1 cellular context compared by ENCODE assay signal in the genomic region with DNA sequence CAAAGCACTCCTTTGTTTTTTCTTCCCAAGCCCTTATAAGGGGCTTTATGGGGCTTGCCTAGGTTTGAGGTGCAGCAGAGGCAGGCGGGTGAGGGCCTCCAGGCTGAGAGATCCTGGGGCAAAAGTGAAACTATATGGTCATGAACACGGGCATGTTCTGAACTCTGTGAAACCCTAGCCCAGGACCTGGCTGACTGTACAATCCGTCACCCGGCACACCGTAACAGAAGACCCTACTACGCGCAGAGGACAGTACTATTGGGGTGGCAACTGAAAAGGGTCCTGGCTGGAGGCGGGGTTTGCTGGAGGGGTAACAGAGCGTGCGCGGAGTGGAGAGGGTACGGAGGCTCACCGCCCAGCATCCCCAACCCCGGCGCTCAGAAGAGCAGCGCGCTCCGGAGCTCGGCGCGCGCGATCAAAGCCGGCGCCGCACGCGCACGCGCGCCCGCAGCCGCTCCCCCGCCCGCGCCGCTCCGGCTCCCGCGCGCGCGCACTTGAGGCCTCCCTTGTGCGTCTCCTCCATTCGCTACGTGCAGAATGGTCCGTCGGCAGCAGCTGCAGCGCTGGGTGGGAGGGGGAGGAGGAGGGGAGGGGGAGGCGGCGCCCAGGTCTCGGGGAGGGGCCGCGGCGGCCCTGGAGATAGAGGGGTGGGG.
A peak's percentile ranks its signal among the peaks of the same experiment; 100 is the strongest.
TF ChIP-seq lines count a peak whose summit lies in the region.

No MANE protein-coding gene starts in this region.

TF ChIP-seq in K562, 482 proteins besides CTCF, POLR2A, EP300 and RAD21 (continued from another document and continues in another):
- TF ChIP-seq, protein P1, sequence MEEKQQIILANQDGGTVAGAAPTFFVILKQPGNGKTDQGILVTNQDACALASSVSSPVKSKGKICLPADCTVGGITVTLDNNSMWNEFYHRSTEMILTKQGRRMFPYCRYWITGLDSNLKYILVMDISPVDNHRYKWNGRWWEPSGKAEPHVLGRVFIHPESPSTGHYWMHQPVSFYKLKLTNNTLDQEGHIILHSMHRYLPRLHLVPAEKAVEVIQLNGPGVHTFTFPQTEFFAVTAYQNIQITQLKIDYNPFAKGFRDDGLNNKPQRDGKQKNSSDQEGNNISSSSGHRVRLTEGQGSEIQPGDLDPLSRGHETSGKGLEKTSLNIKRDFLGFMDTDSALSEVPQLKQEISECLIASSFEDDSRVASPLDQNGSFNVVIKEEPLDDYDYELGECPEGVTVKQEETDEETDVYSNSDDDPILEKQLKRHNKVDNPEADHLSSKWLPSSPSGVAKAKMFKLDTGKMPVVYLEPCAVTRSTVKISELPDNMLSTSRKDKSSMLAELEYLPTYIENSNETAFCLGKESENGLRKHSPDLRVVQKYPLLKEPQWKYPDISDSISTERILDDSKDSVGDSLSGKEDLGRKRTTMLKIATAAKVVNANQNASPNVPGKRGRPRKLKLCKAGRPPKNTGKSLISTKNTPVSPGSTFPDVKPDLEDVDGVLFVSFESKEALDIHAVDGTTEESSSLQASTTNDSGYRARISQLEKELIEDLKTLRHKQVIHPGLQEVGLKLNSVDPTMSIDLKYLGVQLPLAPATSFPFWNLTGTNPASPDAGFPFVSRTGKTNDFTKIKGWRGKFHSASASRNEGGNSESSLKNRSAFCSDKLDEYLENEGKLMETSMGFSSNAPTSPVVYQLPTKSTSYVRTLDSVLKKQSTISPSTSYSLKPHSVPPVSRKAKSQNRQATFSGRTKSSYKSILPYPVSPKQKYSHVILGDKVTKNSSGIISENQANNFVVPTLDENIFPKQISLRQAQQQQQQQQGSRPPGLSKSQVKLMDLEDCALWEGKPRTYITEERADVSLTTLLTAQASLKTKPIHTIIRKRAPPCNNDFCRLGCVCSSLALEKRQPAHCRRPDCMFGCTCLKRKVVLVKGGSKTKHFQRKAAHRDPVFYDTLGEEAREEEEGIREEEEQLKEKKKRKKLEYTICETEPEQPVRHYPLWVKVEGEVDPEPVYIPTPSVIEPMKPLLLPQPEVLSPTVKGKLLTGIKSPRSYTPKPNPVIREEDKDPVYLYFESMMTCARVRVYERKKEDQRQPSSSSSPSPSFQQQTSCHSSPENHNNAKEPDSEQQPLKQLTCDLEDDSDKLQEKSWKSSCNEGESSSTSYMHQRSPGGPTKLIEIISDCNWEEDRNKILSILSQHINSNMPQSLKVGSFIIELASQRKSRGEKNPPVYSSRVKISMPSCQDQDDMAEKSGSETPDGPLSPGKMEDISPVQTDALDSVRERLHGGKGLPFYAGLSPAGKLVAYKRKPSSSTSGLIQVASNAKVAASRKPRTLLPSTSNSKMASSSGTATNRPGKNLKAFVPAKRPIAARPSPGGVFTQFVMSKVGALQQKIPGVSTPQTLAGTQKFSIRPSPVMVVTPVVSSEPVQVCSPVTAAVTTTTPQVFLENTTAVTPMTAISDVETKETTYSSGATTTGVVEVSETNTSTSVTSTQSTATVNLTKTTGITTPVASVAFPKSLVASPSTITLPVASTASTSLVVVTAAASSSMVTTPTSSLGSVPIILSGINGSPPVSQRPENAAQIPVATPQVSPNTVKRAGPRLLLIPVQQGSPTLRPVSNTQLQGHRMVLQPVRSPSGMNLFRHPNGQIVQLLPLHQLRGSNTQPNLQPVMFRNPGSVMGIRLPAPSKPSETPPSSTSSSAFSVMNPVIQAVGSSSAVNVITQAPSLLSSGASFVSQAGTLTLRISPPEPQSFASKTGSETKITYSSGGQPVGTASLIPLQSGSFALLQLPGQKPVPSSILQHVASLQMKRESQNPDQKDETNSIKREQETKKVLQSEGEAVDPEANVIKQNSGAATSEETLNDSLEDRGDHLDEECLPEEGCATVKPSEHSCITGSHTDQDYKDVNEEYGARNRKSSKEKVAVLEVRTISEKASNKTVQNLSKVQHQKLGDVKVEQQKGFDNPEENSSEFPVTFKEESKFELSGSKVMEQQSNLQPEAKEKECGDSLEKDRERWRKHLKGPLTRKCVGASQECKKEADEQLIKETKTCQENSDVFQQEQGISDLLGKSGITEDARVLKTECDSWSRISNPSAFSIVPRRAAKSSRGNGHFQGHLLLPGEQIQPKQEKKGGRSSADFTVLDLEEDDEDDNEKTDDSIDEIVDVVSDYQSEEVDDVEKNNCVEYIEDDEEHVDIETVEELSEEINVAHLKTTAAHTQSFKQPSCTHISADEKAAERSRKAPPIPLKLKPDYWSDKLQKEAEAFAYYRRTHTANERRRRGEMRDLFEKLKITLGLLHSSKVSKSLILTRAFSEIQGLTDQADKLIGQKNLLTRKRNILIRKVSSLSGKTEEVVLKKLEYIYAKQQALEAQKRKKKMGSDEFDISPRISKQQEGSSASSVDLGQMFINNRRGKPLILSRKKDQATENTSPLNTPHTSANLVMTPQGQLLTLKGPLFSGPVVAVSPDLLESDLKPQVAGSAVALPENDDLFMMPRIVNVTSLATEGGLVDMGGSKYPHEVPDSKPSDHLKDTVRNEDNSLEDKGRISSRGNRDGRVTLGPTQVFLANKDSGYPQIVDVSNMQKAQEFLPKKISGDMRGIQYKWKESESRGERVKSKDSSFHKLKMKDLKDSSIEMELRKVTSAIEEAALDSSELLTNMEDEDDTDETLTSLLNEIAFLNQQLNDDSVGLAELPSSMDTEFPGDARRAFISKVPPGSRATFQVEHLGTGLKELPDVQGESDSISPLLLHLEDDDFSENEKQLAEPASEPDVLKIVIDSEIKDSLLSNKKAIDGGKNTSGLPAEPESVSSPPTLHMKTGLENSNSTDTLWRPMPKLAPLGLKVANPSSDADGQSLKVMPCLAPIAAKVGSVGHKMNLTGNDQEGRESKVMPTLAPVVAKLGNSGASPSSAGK (IDR thresholded peaks at IDR 0.05) = 0 out of 2 replicates have a peak, but pooled peaks have one; percentile 7
- TF ChIP-seq ILF3 (IDR thresholded peaks at IDR 0.05; ENCODE audit: borderline replicate concordance) = no peak
- TF ChIP-seq, protein P2, sequence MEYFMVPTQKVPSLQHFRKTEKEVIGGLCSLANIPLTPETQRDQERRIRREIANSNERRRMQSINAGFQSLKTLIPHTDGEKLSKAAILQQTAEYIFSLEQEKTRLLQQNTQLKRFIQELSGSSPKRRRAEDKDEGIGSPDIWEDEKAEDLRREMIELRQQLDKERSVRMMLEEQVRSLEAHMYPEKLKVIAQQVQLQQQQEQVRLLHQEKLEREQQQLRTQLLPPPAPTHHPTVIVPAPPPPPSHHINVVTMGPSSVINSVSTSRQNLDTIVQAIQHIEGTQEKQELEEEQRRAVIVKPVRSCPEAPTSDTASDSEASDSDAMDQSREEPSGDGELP (CRISPR knock-in tag; IDR thresholded peaks at IDR 0.05; ENCODE audit: borderline replicate concordance) = no peak; the same call in 1 of the 2 replicates
- TF ChIP-seq RHOXF2B (CRISPR knock-in tag; conservative IDR thresholded peaks at IDR 0.05) = peak; percentile 72; the same call in 1 of the 2 replicates
- TF ChIP-seq ZNF324 (CRISPR knock-in tag; IDR thresholded peaks at IDR 0.05) = no peak
- TF ChIP-seq FOXK1 (CRISPR knock-in tag; IDR thresholded peaks at IDR 0.05; ENCODE audit: borderline replicate concordance) = no peak
- TF ChIP-seq ZNF3 (CRISPR knock-in tag; IDR thresholded peaks at IDR 0.05) = no peak
- TF ChIP-seq ZBTB8A (IDR thresholded peaks at IDR 0.05; ENCODE audit: partially characterized antibody) = no peak
- TF ChIP-seq ZNF589 (CRISPR knock-in tag; IDR thresholded peaks at IDR 0.05; ENCODE audit: low read depth) = no peak
- no peak for TF ChIP-seq ZNF146 (CRISPR knock-in tag; IDR thresholded peaks at IDR 0.05; ENCODE audit: unreplicated experiment)
- TF ChIP-seq FOXA3 (CRISPR knock-in tag; conservative IDR thresholded peaks at IDR 0.05 in 1 of 2, IDR thresholded peaks at IDR 0.05 in 1 of 2) = no peak
- TF ChIP-seq FOXA1 (IDR thresholded peaks at IDR 0.05; ENCODE audit: borderline replicate concordance) = no peak
- peak; percentile 71; the same call in 1 of the 2 replicates for TF ChIP-seq POLR2G (IDR thresholded peaks at IDR 0.05; ENCODE audit: low read depth, low read length)
- no peak for TF ChIP-seq HLTF (IDR thresholded peaks at IDR 0.05)
- TF ChIP-seq HNRNPL (IDR thresholded peaks at IDR 0.05; ENCODE audit: low read depth, low read length) = no peak
- 0 out of 2 replicates have a peak, but pooled peaks have one; percentile 15 for TF ChIP-seq ZNF583 (CRISPR knock-in tag; IDR thresholded peaks at IDR 0.05)
- TF ChIP-seq, protein P3, sequence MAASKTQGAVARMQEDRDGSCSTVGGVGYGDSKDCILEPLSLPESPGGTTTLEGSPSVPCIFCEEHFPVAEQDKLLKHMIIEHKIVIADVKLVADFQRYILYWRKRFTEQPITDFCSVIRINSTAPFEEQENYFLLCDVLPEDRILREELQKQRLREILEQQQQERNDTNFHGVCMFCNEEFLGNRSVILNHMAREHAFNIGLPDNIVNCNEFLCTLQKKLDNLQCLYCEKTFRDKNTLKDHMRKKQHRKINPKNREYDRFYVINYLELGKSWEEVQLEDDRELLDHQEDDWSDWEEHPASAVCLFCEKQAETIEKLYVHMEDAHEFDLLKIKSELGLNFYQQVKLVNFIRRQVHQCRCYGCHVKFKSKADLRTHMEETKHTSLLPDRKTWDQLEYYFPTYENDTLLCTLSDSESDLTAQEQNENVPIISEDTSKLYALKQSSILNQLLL (CRISPR knock-in tag; IDR thresholded peaks at IDR 0.05; ENCODE audit: borderline replicate concordance) = no peak
- peak; percentile 66 for TF ChIP-seq SUPT5H (IDR thresholded peaks at IDR 0.05)
- no peak for TF ChIP-seq MBD2 (IDR thresholded peaks at IDR 0.05; ENCODE audit: borderline replicate concordance, low read depth)
- TF ChIP-seq YY1 (IDR thresholded peaks at IDR 0.05; ENCODE audit: borderline replicate concordance in 1 of 3, control insufficient read depth in 1 of 3, extremely low read depth in 1 of 3, insufficient read depth in 3 of 3, insufficient read length in 1 of 3, insufficient replicate concordance in 2 of 3, low read depth in 1 of 3, low read length in 2 of 3) = peak in 2 of 3 experiments; percentile 39 to 68
- TF ChIP-seq, protein P4, sequence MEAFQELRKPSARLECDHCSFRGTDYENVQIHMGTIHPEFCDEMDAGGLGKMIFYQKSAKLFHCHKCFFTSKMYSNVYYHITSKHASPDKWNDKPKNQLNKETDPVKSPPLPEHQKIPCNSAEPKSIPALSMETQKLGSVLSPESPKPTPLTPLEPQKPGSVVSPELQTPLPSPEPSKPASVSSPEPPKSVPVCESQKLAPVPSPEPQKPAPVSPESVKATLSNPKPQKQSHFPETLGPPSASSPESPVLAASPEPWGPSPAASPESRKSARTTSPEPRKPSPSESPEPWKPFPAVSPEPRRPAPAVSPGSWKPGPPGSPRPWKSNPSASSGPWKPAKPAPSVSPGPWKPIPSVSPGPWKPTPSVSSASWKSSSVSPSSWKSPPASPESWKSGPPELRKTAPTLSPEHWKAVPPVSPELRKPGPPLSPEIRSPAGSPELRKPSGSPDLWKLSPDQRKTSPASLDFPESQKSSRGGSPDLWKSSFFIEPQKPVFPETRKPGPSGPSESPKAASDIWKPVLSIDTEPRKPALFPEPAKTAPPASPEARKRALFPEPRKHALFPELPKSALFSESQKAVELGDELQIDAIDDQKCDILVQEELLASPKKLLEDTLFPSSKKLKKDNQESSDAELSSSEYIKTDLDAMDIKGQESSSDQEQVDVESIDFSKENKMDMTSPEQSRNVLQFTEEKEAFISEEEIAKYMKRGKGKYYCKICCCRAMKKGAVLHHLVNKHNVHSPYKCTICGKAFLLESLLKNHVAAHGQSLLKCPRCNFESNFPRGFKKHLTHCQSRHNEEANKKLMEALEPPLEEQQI (IDR thresholded peaks at IDR 0.05) = no peak
- TF ChIP-seq, protein P5, sequence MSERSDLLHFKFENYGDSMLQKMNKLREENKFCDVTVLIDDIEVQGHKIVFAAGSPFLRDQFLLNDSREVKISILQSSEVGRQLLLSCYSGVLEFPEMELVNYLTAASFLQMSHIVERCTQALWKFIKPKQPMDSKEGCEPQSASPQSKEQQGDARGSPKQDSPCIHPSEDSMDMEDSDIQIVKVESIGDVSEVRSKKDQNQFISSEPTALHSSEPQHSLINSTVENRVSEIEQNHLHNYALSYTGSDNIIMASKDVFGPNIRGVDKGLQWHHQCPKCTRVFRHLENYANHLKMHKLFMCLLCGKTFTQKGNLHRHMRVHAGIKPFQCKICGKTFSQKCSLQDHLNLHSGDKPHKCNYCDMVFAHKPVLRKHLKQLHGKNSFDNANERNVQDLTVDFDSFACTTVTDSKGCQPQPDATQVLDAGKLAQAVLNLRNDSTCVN (CRISPR knock-in tag; IDR thresholded peaks at IDR 0.05) = 0 out of 2 replicates have a peak, but pooled peaks have one; percentile 23
- no peak for TF ChIP-seq ZNF764 (CRISPR knock-in tag; IDR thresholded peaks at IDR 0.05; ENCODE audit: low read depth)
- TF ChIP-seq, protein P6, sequence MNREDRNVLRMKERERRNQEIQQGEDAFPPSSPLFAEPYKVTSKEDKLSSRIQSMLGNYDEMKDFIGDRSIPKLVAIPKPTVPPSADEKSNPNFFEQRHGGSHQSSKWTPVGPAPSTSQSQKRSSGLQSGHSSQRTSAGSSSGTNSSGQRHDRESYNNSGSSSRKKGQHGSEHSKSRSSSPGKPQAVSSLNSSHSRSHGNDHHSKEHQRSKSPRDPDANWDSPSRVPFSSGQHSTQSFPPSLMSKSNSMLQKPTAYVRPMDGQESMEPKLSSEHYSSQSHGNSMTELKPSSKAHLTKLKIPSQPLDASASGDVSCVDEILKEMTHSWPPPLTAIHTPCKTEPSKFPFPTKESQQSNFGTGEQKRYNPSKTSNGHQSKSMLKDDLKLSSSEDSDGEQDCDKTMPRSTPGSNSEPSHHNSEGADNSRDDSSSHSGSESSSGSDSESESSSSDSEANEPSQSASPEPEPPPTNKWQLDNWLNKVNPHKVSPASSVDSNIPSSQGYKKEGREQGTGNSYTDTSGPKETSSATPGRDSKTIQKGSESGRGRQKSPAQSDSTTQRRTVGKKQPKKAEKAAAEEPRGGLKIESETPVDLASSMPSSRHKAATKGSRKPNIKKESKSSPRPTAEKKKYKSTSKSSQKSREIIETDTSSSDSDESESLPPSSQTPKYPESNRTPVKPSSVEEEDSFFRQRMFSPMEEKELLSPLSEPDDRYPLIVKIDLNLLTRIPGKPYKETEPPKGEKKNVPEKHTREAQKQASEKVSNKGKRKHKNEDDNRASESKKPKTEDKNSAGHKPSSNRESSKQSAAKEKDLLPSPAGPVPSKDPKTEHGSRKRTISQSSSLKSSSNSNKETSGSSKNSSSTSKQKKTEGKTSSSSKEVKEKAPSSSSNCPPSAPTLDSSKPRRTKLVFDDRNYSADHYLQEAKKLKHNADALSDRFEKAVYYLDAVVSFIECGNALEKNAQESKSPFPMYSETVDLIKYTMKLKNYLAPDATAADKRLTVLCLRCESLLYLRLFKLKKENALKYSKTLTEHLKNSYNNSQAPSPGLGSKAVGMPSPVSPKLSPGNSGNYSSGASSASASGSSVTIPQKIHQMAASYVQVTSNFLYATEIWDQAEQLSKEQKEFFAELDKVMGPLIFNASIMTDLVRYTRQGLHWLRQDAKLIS (CRISPR knock-in tag; IDR thresholded peaks at IDR 0.05) = no peak
- no peak for TF ChIP-seq ETV6 (IDR thresholded peaks at IDR 0.05; ENCODE audit: borderline replicate concordance in 1 of 2, low read depth in 2 of 2, low read length in 1 of 2)
- no peak for TF ChIP-seq ETV6 (CRISPR knock-in tag; IDR thresholded peaks at IDR 0.05; ENCODE audit: borderline replicate concordance)
- TF ChIP-seq MYNN (IDR thresholded peaks at IDR 0.05) = no peak
- no peak for TF ChIP-seq MYNN (CRISPR knock-in tag; IDR thresholded peaks at IDR 0.05)
- TF ChIP-seq, protein P7, sequence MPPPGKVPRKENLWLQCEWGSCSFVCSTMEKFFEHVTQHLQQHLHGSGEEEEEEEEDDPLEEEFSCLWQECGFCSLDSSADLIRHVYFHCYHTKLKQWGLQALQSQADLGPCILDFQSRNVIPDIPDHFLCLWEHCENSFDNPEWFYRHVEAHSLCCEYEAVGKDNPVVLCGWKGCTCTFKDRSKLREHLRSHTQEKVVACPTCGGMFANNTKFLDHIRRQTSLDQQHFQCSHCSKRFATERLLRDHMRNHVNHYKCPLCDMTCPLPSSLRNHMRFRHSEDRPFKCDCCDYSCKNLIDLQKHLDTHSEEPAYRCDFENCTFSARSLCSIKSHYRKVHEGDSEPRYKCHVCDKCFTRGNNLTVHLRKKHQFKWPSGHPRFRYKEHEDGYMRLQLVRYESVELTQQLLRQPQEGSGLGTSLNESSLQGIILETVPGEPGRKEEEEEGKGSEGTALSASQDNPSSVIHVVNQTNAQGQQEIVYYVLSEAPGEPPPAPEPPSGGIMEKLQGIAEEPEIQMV (tag; conservative IDR thresholded peaks at IDR 0.05; ENCODE audit: low read depth) = no peak
